ENCODE assay signal across 33 cellular contexts in genomic region chr12:1560704-1561103, GRCh38.
"Had no signal": no experiment of that assay in that cellular context is flagged by ENCODE, and none has a peak within 500 bp of the region (broad histone marks: within the 10 kb centered on the region; RNA-seq: fewer than 3 reads in every experiment).

No MANE protein-coding gene starts in this region.

- H3K36me3 ChIP-seq: SJSA1 had no signal

- H3K27ac ChIP-seq: KMS-11, PC-9, SJSA1, VCaP had no signal

- H3K4me1 Mint-ChIP-seq: activated B cell treated with CpG ODN at 0.5 μM for 24 hours; activated CD4-positive, alpha-beta memory T cell treated with anti-CD3 and anti-CD28 coated beads, Interleukin-2, amount 10 ng/mL, durations not matched to agents 7 days and 5 days; activated CD8-positive, alpha-beta memory T cell treated with anti-CD3 and anti-CD28 coated beads, Interleukin-2, amount 10 ng/mL, durations not matched to agents 7 days and 5 days; activated naive CD4-positive, alpha-beta T cell treated with anti-CD3 and anti-CD28 coated beads, Interleukin-2, amount 10 ng/mL, durations not matched to agents 7 days and 5 days; activated naive CD8-positive, alpha-beta T cell treated with anti-CD3 and anti-CD28 coated beads for 36 hours; T-cell; T-helper 17 cell had no signal

- H3K27me3 Mint-ChIP-seq: activated B cell treated with CpG ODN at 0.5 μM for 24 hours had no signal

- H3K9ac ChIP-seq: KMS-11, SK-N-SH had no signal

- H3K9me3 ChIP-seq: SJSA1, SK-N-SH had no signal

- DNase-seq: activated B cell treated with CpG ODN at 0.5 μM for 24 hours; activated CD4-positive, alpha-beta memory T cell treated with anti-CD3 and anti-CD28 coated beads, Interleukin-2, amount 10 ng/mL, durations not matched to agents 7 days and 5 days; activated CD4-positive, alpha-beta T cell treated with anti-CD3 and anti-CD28 coated beads for 4 hours; activated CD4-positive, CD25-positive, alpha-beta regulatory T cell treated with anti-CD3 and anti-CD28 coated beads, Interleukin-2, amount 50 U/mL, for 72 hours; activated CD8-positive, alpha-beta memory T cell treated with anti-CD3 and anti-CD28 coated beads for 24 hours; activated CD8-positive, alpha-beta memory T cell treated with anti-CD3 and anti-CD28 coated beads, Interleukin-2, amount 10 ng/mL, durations not matched to agents 7 days and 5 days; activated CD8-positive, alpha-beta memory T cell treated with anti-CD3 and anti-CD28 coated beads, Interleukin-2, amount 50 U/mL, for 48 hours; activated effector memory CD4-positive, alpha-beta T cell treated with Interleukin-2 at 50 U/mL for 16 hours; activated naive CD4-positive, alpha-beta T cell treated with anti-CD3 and anti-CD28 coated beads, Interleukin-2, amount 10 ng/mL, durations not matched to agents 7 days and 5 days; activated naive CD8-positive, alpha-beta T cell treated with anti-CD3 and anti-CD28 coated beads for 36 hours; activated T-cell treated with anti-CD3 and anti-CD28 coated beads, Interleukin-2, amount 50 U/mL, for 48 hours; amniotic stem cell; aorta; caudate nucleus; MM.1S; MV-4-11; NCI-H1092; NCI-H1436 treated with DMSO at 0.1 percent for 48 hours; NCI-H1694 treated with DMSO at 0.1 percent for 48 hours; NCI-H2029; NCI-H510A; NCI-H526; NCI-H748 treated with DMSO at 0.1 percent for 48 hours; NK-92 treated with Interleukin-12 subunit alpha and Interleukin-12 subunit beta, amount 100 ng/mL, for 24 hours; SHP77 treated with DMSO at 0.1 percent for 48 hours; SK-N-SH; T-cell; T-helper 17 cell had no signal

- H3K9me3 Mint-ChIP-seq: activated B cell treated with CpG ODN at 0.5 μM for 24 hours; activated CD4-positive, alpha-beta memory T cell treated with anti-CD3 and anti-CD28 coated beads, Interleukin-2, amount 10 ng/mL, durations not matched to agents 7 days and 5 days; activated naive CD4-positive, alpha-beta T cell treated with anti-CD3 and anti-CD28 coated beads, Interleukin-2, amount 10 ng/mL, durations not matched to agents 7 days and 5 days; activated naive CD8-positive, alpha-beta T cell treated with anti-CD3 and anti-CD28 coated beads for 36 hours; T-cell had no signal

- H3K36me3 Mint-ChIP-seq: activated CD8-positive, alpha-beta memory T cell treated with anti-CD3 and anti-CD28 coated beads, Interleukin-2, amount 10 ng/mL, durations not matched to agents 7 days and 5 days; activated naive CD4-positive, alpha-beta T cell treated with anti-CD3 and anti-CD28 coated beads, Interleukin-2, amount 10 ng/mL, durations not matched to agents 7 days and 5 days; activated naive CD8-positive, alpha-beta T cell treated with anti-CD3 and anti-CD28 coated beads for 36 hours had no signal

- H3K4me2 ChIP-seq: PC-9, SK-N-SH had no signal

- H3K27me3 ChIP-seq: SJSA1 had no signal

- FAIRE-seq: RCC 7860 had no signal

- H3K4me3 Mint-ChIP-seq: activated B cell treated with CpG ODN at 0.5 μM for 24 hours; activated CD4-positive, alpha-beta memory T cell treated with anti-CD3 and anti-CD28 coated beads, Interleukin-2, amount 10 ng/mL, durations not matched to agents 7 days and 5 days; activated CD8-positive, alpha-beta memory T cell treated with anti-CD3 and anti-CD28 coated beads, Interleukin-2, amount 10 ng/mL, durations not matched to agents 7 days and 5 days; activated naive CD4-positive, alpha-beta T cell treated with anti-CD3 and anti-CD28 coated beads, Interleukin-2, amount 10 ng/mL, durations not matched to agents 7 days and 5 days; activated naive CD8-positive, alpha-beta T cell treated with anti-CD3 and anti-CD28 coated beads for 36 hours; T-cell; T-helper 17 cell had no signal

- ATAC-seq: activated CD8-positive, alpha-beta memory T cell treated with anti-CD3 and anti-CD28 coated beads, Interleukin-2, amount 10 ng/mL, durations not matched to agents 7 days and 5 days; T-cell; T-helper 17 cell had no signal

- H2AFZ ChIP-seq: PC-9 had no signal

- H3K4me3 ChIP-seq: PC-9, SJSA1 had no signal

- H3K27ac Mint-ChIP-seq: activated B cell treated with CpG ODN at 0.5 μM for 24 hours; activated CD4-positive, alpha-beta memory T cell treated with anti-CD3 and anti-CD28 coated beads, Interleukin-2, amount 10 ng/mL, durations not matched to agents 7 days and 5 days; activated CD8-positive, alpha-beta memory T cell treated with anti-CD3 and anti-CD28 coated beads, Interleukin-2, amount 10 ng/mL, durations not matched to agents 7 days and 5 days; activated naive CD4-positive, alpha-beta T cell treated with anti-CD3 and anti-CD28 coated beads, Interleukin-2, amount 10 ng/mL, durations not matched to agents 7 days and 5 days; activated naive CD8-positive, alpha-beta T cell treated with anti-CD3 and anti-CD28 coated beads for 36 hours; T-cell; T-helper 17 cell had no signal
